In genomic region chrX:41909068-41909467, GRCh38 we compare ENCODE assay signal across 23 cellular contexts. TPM values are rescaled to one million over a fixed set of nuclear protein-coding genes. Genes with fewer than 3 reads are reported as not detected.
DNase-seq lines count a peak whose midpoint lies in the region; ATAC-seq, FAIRE-seq and TF ChIP-seq lines count a peak whose summit lies in the region.
"Had no signal": no experiment of that assay in that cellular context is flagged by ENCODE, and none has a peak within 500 bp of the region (broad histone marks: within the 10 kb centered on the region; RNA-seq: fewer than 3 reads in every experiment).

No MANE protein-coding gene starts in this region.

- H3K4me1 Mint-ChIP-seq in CD4-positive, CD25-positive, alpha-beta regulatory T cell, result peaks cover 18 to 77% (median 36%) of the 10 kb centered on the region in 4 donors
- H3K4me1 Mint-ChIP-seq in CD8-positive, alpha-beta memory T cell, result peaks cover 60 to 83% (median 61%) of the 10 kb centered on the region in 3 donors
- H3K4me1 Mint-ChIP-seq in activated CD4-positive, alpha-beta memory T cell treated with anti-CD3 and anti-CD28 coated beads for 36 hours (ENCODE audit: low read depth), result peaks cover 66% of the 10 kb centered on the region

- H3K79me2 ChIP-seq in MM.1S (ENCODE audit: low read length), result peaks cover 59% of the 10 kb centered on the region

- peak; percentile 72 to 84 for ATAC-seq in CD4-positive, CD25-positive, alpha-beta regulatory T cell (ENCODE audit: low read depth in 2 of 2)
- ATAC-seq: left lung had no signal

- peak in 2 of 3 donors; percentile 54 to 65 for DNase-seq in CD4-positive, CD25-positive, alpha-beta regulatory T cell
- peak in 3 of 5 donors; percentile 7 to 27 (median 11) for DNase-seq in CD8-positive, alpha-beta memory T cell
- DNase-seq in activated CD4-positive, alpha-beta memory T cell treated with anti-CD3 and anti-CD28 coated beads for 36 hours, result no peak
- no peak for DNase-seq in GM10266 (ENCODE audit: extremely low spot score)
- DNase-seq in MM.1S, result no peak
- no peak for DNase-seq in cerebellar cortex (ENCODE audit: low spot score)
- DNase-seq: effector CD4-positive, alpha-beta T cell; erythroblast; foreskin fibroblast; GDM1; Karpas-422; left lung; NCI-H1105; NCI-H2081; NCI-H345; NCI-H774; stimulated activated CD8-positive, alpha-beta memory T cell treated with anti-CD3 and anti-CD28 coated beads, Interleukin-4, amount 100 ng/mL, for 48 hours had no signal

- FAIRE-seq in colon (lab: Jason Lieb, UNC), result peak; percentile 61
- FAIRE-seq: urothelium cell line had no signal

- H3K4me3 Mint-ChIP-seq in CD4-positive, CD25-positive, alpha-beta regulatory T cell, result peak overlapping the region; percentile 38 to 63 (median 50)
- peak overlapping the region; percentile 29 to 71 (median 55) for H3K4me3 Mint-ChIP-seq in CD8-positive, alpha-beta memory T cell
- no peak overlapping the region for H3K4me3 Mint-ChIP-seq in activated CD4-positive, alpha-beta memory T cell treated with anti-CD3 and anti-CD28 coated beads for 36 hours
- H3K4me3 Mint-ChIP-seq: CD14-positive monocyte, mesothelial cell of epicardium, neural crest cell had no signal

- H3K9me3 ChIP-seq in CD4-positive, CD25-positive, alpha-beta regulatory T cell (ENCODE audit: control insufficient read depth in 2 of 2, low read length in 2 of 2), result no peaks in the 10 kb centered on the region
- no peaks in the 10 kb centered on the region for H3K9me3 ChIP-seq in CD8-positive, alpha-beta memory T cell (ENCODE audit: low read length)
- H3K9me3 ChIP-seq in MM.1S (replicated peaks; ENCODE audit: insufficient read depth, low read length), result no peaks in the 10 kb centered on the region
- H3K9me3 ChIP-seq: left lung, suprapubic skin had no signal

- no peaks in the 10 kb centered on the region for H3K27me3 ChIP-seq in CD4-positive, CD25-positive, alpha-beta regulatory T cell (ENCODE audit: control insufficient read depth, insufficient read depth, low read length)
- H3K27me3 ChIP-seq in CD8-positive, alpha-beta memory T cell (ENCODE audit: insufficient read depth, low read length, poor library complexity, severe bottlenecking), result no peaks in the 10 kb centered on the region
- H3K27me3 ChIP-seq in MM.1S (replicated peaks; ENCODE audit: insufficient read depth, low read length), result no peaks in the 10 kb centered on the region
- H3K27me3 ChIP-seq: left lung, suprapubic skin had no signal

- H3K9me2 ChIP-seq in MM.1S (replicated peaks; ENCODE audit: insufficient read depth, low read length), result no peaks in the 10 kb centered on the region

- H3K4me3 ChIP-seq in CD4-positive, CD25-positive, alpha-beta regulatory T cell (ENCODE audit: low read depth, low read length), result peak overlapping the region; percentile 59
- no peak overlapping the region for H3K4me3 ChIP-seq in CD8-positive, alpha-beta memory T cell (ENCODE audit: low read length)
- no peak overlapping the region for H3K4me3 ChIP-seq in MM.1S (ENCODE audit: low read length)
- H3K4me3 ChIP-seq: left lung, suprapubic skin had no signal

- peaks cover 4% of the 10 kb centered on the region for H3K36me3 Mint-ChIP-seq in CD4-positive, CD25-positive, alpha-beta regulatory T cell
- H3K36me3 Mint-ChIP-seq in CD8-positive, alpha-beta memory T cell, result peaks cover 0 to 4% (median under 1%) of the 10 kb centered on the region in 3 donors
- no peaks in the 10 kb centered on the region for H3K36me3 Mint-ChIP-seq in activated CD4-positive, alpha-beta memory T cell treated with anti-CD3 and anti-CD28 coated beads for 36 hours

- no peak overlapping the region for H3K9ac ChIP-seq in MM.1S (ENCODE audit: low read length)

- TF ChIP-seq CTCF in GM10266 (IDR thresholded peaks at IDR 0.05; ENCODE audit: control insufficient read depth, insufficient read depth, low read depth, missing control alignments) (no peak), MM.1S (IDR thresholded peaks at IDR 0.05; ENCODE audit: low read length) (no peak)

- POLR2A ChIA-PET in CD8-positive, alpha-beta memory T cell (lab: Charles Lee), result no interaction called here
- POLR2A ChIA-PET in activated CD4-positive, alpha-beta memory T cell treated with anti-CD3 and anti-CD28 coated beads for 36 hours (lab: Charles Lee), result interaction anchor here (1.4 kb wide), 1 partner anchor 9 kb away, joined by 4 read pairs; no protein-coding TSS in a partner anchor

- CTCF ChIA-PET in CD8-positive, alpha-beta memory T cell (lab: Charles Lee), result no interaction called here
- CTCF ChIA-PET in activated CD4-positive, alpha-beta memory T cell treated with anti-CD3 and anti-CD28 coated beads for 36 hours (lab: Charles Lee), result no interaction called here

- H2AFZ ChIP-seq in MM.1S (ENCODE audit: low read length), result no peak overlapping the region

- H3K4me2 ChIP-seq in MM.1S (ENCODE audit: low read depth, low read length), result no peak overlapping the region

- peaks cover 11% of the 10 kb centered on the region for H3K4me1 ChIP-seq in CD4-positive, CD25-positive, alpha-beta regulatory T cell (ENCODE audit: control insufficient read depth, insufficient read depth, low read length, poor library complexity, severe bottlenecking)
- peaks cover 22% of the 10 kb centered on the region for H3K4me1 ChIP-seq in CD8-positive, alpha-beta memory T cell (ENCODE audit: insufficient read depth, low read length)
- H3K4me1 ChIP-seq in MM.1S (ENCODE audit: low read length), result no peaks in the 10 kb centered on the region
- H3K4me1 ChIP-seq: suprapubic skin had no signal

- H3K27ac Mint-ChIP-seq in CD4-positive, CD25-positive, alpha-beta regulatory T cell, result peak overlapping the region; percentile 85 to 91 (median 87)
- peak overlapping the region in 7 of 8 donors; percentile 43 to 91 (median 73) for H3K27ac Mint-ChIP-seq in CD8-positive, alpha-beta memory T cell
- peak overlapping the region; percentile 60 for H3K27ac Mint-ChIP-seq in activated CD4-positive, alpha-beta memory T cell treated with anti-CD3 and anti-CD28 coated beads for 36 hours
- H3K27ac Mint-ChIP-seq: CD14-positive monocyte, mesothelial cell of epicardium had no signal

- H3F3A ChIP-seq in MM.1S (ENCODE audit: insufficient read depth, low read length), result no peaks in the 10 kb centered on the region

- H3K27ac ChIP-seq in CD4-positive, CD25-positive, alpha-beta regulatory T cell (ENCODE audit: insufficient read depth, low read length, poor library complexity, severe bottlenecking), result peak overlapping the region; percentile 41
- no peak overlapping the region for H3K27ac ChIP-seq in CD8-positive, alpha-beta memory T cell (ENCODE audit: low read depth, low read length)
- H3K27ac ChIP-seq in MM.1S (ENCODE audit: low read length), result no peak overlapping the region
- H3K27ac ChIP-seq: left lung, suprapubic skin had no signal

- H3K27me3 Mint-ChIP-seq in CD4-positive, CD25-positive, alpha-beta regulatory T cell, result no peaks in the 10 kb centered on the region
- peaks cover 0 to 2% of the 10 kb centered on the region in 2 donors for H3K27me3 Mint-ChIP-seq in CD8-positive, alpha-beta memory T cell
- H3K27me3 Mint-ChIP-seq in activated CD4-positive, alpha-beta memory T cell treated with anti-CD3 and anti-CD28 coated beads for 36 hours, result no peaks in the 10 kb centered on the region

- intact Hi-C loops in activated CD4-positive, alpha-beta memory T cell treated with anti-CD3 and anti-CD28 coated beads for 36 hours (cut with micrococcal nuclease), result no loop called here

- peaks cover 0 to 9% (median 0%) of the 10 kb centered on the region in 7 donors for H3K9me3 Mint-ChIP-seq in CD4-positive, CD25-positive, alpha-beta regulatory T cell
- H3K9me3 Mint-ChIP-seq in CD8-positive, alpha-beta memory T cell, result no peaks in the 10 kb centered on the region
- H3K9me3 Mint-ChIP-seq in activated CD4-positive, alpha-beta memory T cell treated with anti-CD3 and anti-CD28 coated beads for 36 hours, result no peaks in the 10 kb centered on the region

- no peaks in the 10 kb centered on the region for H4K20me1 ChIP-seq in MM.1S (ENCODE audit: insufficient read depth, low read length)

- peaks cover 4% of the 10 kb centered on the region for H3K36me3 ChIP-seq in CD4-positive, CD25-positive, alpha-beta regulatory T cell (ENCODE audit: control insufficient read depth, insufficient read depth, low read length)
- H3K36me3 ChIP-seq in CD8-positive, alpha-beta memory T cell (ENCODE audit: insufficient read depth, low read length), result no peaks in the 10 kb centered on the region
- H3K36me3 ChIP-seq in MM.1S (replicated peaks; ENCODE audit: insufficient read depth, low read length), result no peaks in the 10 kb centered on the region
- H3K36me3 ChIP-seq: left lung, suprapubic skin had no signal

RNA-seq across cellular contexts. Expression of gene CASK, which starts 14.3 kb away (rescaled TPM):
- total RNA-seq in CD4-positive, CD25-positive, alpha-beta regulatory T cell, result 168 TPM
- 10 to 100 TPM in 3 of 4 donors, 1 to 10 TPM in 1; 8.4 to 31.5 (median 18.5) TPM for polyA plus RNA-seq in CD4-positive, CD25-positive, alpha-beta regulatory T cell
- 10 to 100 TPM; 28.4 to 32.5 TPM for total RNA-seq in CD8-positive, alpha-beta memory T cell
- 20.2 TPM for polyA plus RNA-seq in CD8-positive, alpha-beta memory T cell
- total RNA-seq in activated CD4-positive, alpha-beta memory T cell treated with anti-CD3 and anti-CD28 coated beads for 36 hours, result 10 to 100 TPM; 27.0 to 27.8 TPM

Comparison
In these comparisons a context has a peak if more than half of its experiments do, and no peak if none do; other contexts are left out.
1. DNase-seq: peak in CD4-positive, CD25-positive, alpha-beta regulatory T cell (2 of 3) and CD8-positive, alpha-beta memory T cell (3 of 5); none in activated CD4-positive, alpha-beta memory T cell treated with anti-CD3 and anti-CD28 coated beads for 36 hours (single experiment), GM10266 (single experiment), MM.1S (single experiment) and cerebellar cortex (single experiment).
2. Peak in every context shown above with its lines, with median percentiles within 50 percentile points of each other: H3K27ac Mint-ChIP-seq.